ENCODE assay signal across 15 cellular contexts in genomic region chr9:99345451-99345850, GRCh38.
DNase-seq lines count a peak whose midpoint lies in the region; ATAC-seq, FAIRE-seq and TF ChIP-seq lines count a peak whose summit lies in the region.
"Had no signal": no experiment of that assay in that cellular context is flagged by ENCODE, and none has a peak within 500 bp of the region (broad histone marks: within the 10 kb centered on the region; RNA-seq: fewer than 3 reads in every experiment).

No MANE protein-coding gene starts in this region.

- H2AFZ ChIP-seq in PC-3 (ENCODE audit: low read length) = no peak overlapping the region
- H2AFZ ChIP-seq: GM23338 had no signal

- no peak overlapping the region for H3K9ac ChIP-seq in PC-3 (ENCODE audit: low read length)

- intact Hi-C loops in PC-3 (cut with micrococcal nuclease) = no loop called here
- intact Hi-C loops in activated T-helper 1 cell treated with anti-CD3 and anti-CD28 coated beads, Interleukin-12 subunit alpha, Interleukin-12 subunit beta, Interleukin-2, Interleukin-4 antibody, amounts not matched to agents 30 ng/mL and 10 ng/mL and 1 ng/mL, durations not matched to agents 14 hours and 24 hours and 36 hours (cut with micrococcal nuclease) = no loop called here

- POLR2A ChIA-PET in PC-3 (lab: Charles Lee; ENCODE audit: unreplicated experiment) = no interaction called here

- TF ChIP-seq CTCF in PC-3 (conservative IDR thresholded peaks at IDR 0.05; ENCODE audit: low read depth, low read length) = no peak
- TF ChIP-seq CTCF in bronchial epithelial cell (IDR thresholded peaks at IDR 0.05; ENCODE audit: insufficient read depth, low read length, severe bottlenecking) = no peak
- no peak for TF ChIP-seq CTCF in BE2C (IDR thresholded peaks at IDR 0.05; ENCODE audit: low read depth, low read length)

- H3K4me1 Mint-ChIP-seq in activated T-helper 1 cell treated with anti-CD3 and anti-CD28 coated beads, Interleukin-12 subunit alpha, Interleukin-12 subunit beta, Interleukin-2, Interleukin-4 antibody, amounts not matched to agents 30 ng/mL and 10 ng/mL and 1 ng/mL, durations not matched to agents 14 hours and 24 hours and 36 hours (ENCODE audit: low read depth) = no peaks in the 10 kb centered on the region
- H3K4me1 Mint-ChIP-seq: B cell; CD4-positive, alpha-beta memory T cell; GM23338 had no signal

- no peak for DNase-seq in PC-3
- peak; percentile 19 for DNase-seq in bronchial epithelial cell (ENCODE audit: low read depth)
- peak; percentile 67 for DNase-seq in fibroblast of peridontal ligament (ENCODE audit: extremely low read depth)
- DNase-seq in BE2C = no peak
- DNase-seq in stimulated activated CD4-positive, alpha-beta T cell treated with anti-CD3 and anti-CD28 coated beads, Interleukin-1b, Interleukin-23, amount 100 ng/mL, for 48 hours = no peak
- no peak for DNase-seq in activated T-cell treated with anti-CD3 and anti-CD28 coated beads for 4 hours
- no peak for DNase-seq in activated T-helper 1 cell treated with anti-CD3 and anti-CD28 coated beads, Interleukin-12 subunit alpha, Interleukin-12 subunit beta, Interleukin-2, Interleukin-4 antibody, amounts not matched to agents 30 ng/mL and 10 ng/mL and 1 ng/mL, durations not matched to agents 14 hours and 24 hours and 36 hours (ENCODE audit: low spot score)
- DNase-seq: CD4-positive, alpha-beta memory T cell; DMS79; H7 had no signal

- no peak; the same call in 1 of the 2 replicates for ATAC-seq in PC-3
- ATAC-seq: GM23338 had no signal

- no peak overlapping the region for H3K27ac Mint-ChIP-seq in activated T-helper 1 cell treated with anti-CD3 and anti-CD28 coated beads, Interleukin-12 subunit alpha, Interleukin-12 subunit beta, Interleukin-2, Interleukin-4 antibody, amounts not matched to agents 30 ng/mL and 10 ng/mL and 1 ng/mL, durations not matched to agents 14 hours and 24 hours and 36 hours
- H3K27ac Mint-ChIP-seq: B cell; CD4-positive, alpha-beta memory T cell; GM23338 had no signal

- no peaks in the 10 kb centered on the region for H3K79me2 ChIP-seq in PC-3 (ENCODE audit: low read length)

- no peaks in the 10 kb centered on the region for H3K9me3 ChIP-seq in PC-3 (ENCODE audit: low read length)
- no peaks in the 10 kb centered on the region for H3K9me3 ChIP-seq in BE2C

- H3K36me3 Mint-ChIP-seq in activated T-helper 1 cell treated with anti-CD3 and anti-CD28 coated beads, Interleukin-12 subunit alpha, Interleukin-12 subunit beta, Interleukin-2, Interleukin-4 antibody, amounts not matched to agents 30 ng/mL and 10 ng/mL and 1 ng/mL, durations not matched to agents 14 hours and 24 hours and 36 hours (ENCODE audit: low read depth) = no peaks in the 10 kb centered on the region
- H3K36me3 Mint-ChIP-seq: CD4-positive, alpha-beta memory T cell had no signal

- H3K27ac ChIP-seq in PC-3 (ENCODE audit: low read length) = peak overlapping the region; percentile 54
- H3K27ac ChIP-seq: C4-2B had no signal

- no peaks in the 10 kb centered on the region for H3K9me2 ChIP-seq in PC-3 (replicated peaks; ENCODE audit: low read length)

- H3K9me3 Mint-ChIP-seq in activated T-helper 1 cell treated with anti-CD3 and anti-CD28 coated beads, Interleukin-12 subunit alpha, Interleukin-12 subunit beta, Interleukin-2, Interleukin-4 antibody, amounts not matched to agents 30 ng/mL and 10 ng/mL and 1 ng/mL, durations not matched to agents 14 hours and 24 hours and 36 hours = no peaks in the 10 kb centered on the region
- H3K9me3 Mint-ChIP-seq: CD4-positive, alpha-beta memory T cell; GM23338 had no signal

- H3K4me1 ChIP-seq in PC-3 (ENCODE audit: insufficient read depth, low read length) (peaks cover 15% of the 10 kb centered on the region; the same call in 1 of the 2 replicates), BE2C (no peaks in the 10 kb centered on the region)

- no peak for FAIRE-seq in bronchial epithelial cell (lab: Jason Lieb, UNC)
- FAIRE-seq: A204.1, GM12891 had no signal

- no TSS peak for BruUV-seq in PC-3 (replicated peaks; lab: Mats Ljungman, UMichigan)

- H3K36me3 ChIP-seq in PC-3 (ENCODE audit: low read depth, low read length) = no peaks in the 10 kb centered on the region
- H3K36me3 ChIP-seq in bronchial epithelial cell (ENCODE audit: control insufficient read depth, insufficient read depth, low read length) = no peaks in the 10 kb centered on the region
- H3K36me3 ChIP-seq in BE2C = no peaks in the 10 kb centered on the region

- no peak overlapping the region for H3K4me3 Mint-ChIP-seq in activated T-helper 1 cell treated with anti-CD3 and anti-CD28 coated beads, Interleukin-12 subunit alpha, Interleukin-12 subunit beta, Interleukin-2, Interleukin-4 antibody, amounts not matched to agents 30 ng/mL and 10 ng/mL and 1 ng/mL, durations not matched to agents 14 hours and 24 hours and 36 hours
- H3K4me3 Mint-ChIP-seq: B cell; CD4-positive, alpha-beta memory T cell; GM23338 had no signal

- H3F3A ChIP-seq in PC-3 (ENCODE audit: low read length, unreplicated experiment) = no peaks in the 10 kb centered on the region

- H3K4me3 ChIP-seq in PC-3 (ENCODE audit: low read length) = no peak overlapping the region
- no peak overlapping the region for H3K4me3 ChIP-seq in bronchial epithelial cell (ENCODE audit: low read depth, low read length)
- no peak overlapping the region for H3K4me3 ChIP-seq in BE2C (ENCODE audit: low read depth, low read length)
- H3K4me3 ChIP-seq: GM23338 had no signal

- H3K27me3 Mint-ChIP-seq in activated T-helper 1 cell treated with anti-CD3 and anti-CD28 coated beads, Interleukin-12 subunit alpha, Interleukin-12 subunit beta, Interleukin-2, Interleukin-4 antibody, amounts not matched to agents 30 ng/mL and 10 ng/mL and 1 ng/mL, durations not matched to agents 14 hours and 24 hours and 36 hours (ENCODE audit: insufficient read depth) = peaks cover 9% of the 10 kb centered on the region

- no peaks in the 10 kb centered on the region for H4K20me1 ChIP-seq in PC-3 (ENCODE audit: low read length)

- H3K27me3 ChIP-seq in PC-3 (ENCODE audit: low read length) (no peaks in the 10 kb centered on the region), bronchial epithelial cell (ENCODE audit: control insufficient read depth, insufficient read depth, low read length) (no peaks in the 10 kb centered on the region), BE2C (no peaks in the 10 kb centered on the region)

- H3K4me2 ChIP-seq in PC-3 (ENCODE audit: low read length) = peak overlapping the region; percentile 26; the same call in 1 of the 2 replicates
- H3K4me2 ChIP-seq: GM23338 had no signal

- CTCF ChIA-PET in PC-3 (lab: Charles Lee) = interaction anchor here (0.8 kb wide), 1 partner anchor 155 kb away, joined by 3 read pairs; no protein-coding TSS in a partner anchor

Comparison
In these comparisons a context has a peak if more than half of its experiments do, and no peak if none do; other contexts are left out.
1. DNase-seq: peak in bronchial epithelial cell (single experiment) and fibroblast of peridontal ligament (single experiment); none in PC-3 (single experiment), BE2C (single experiment), stimulated activated CD4-positive, alpha-beta T cell treated with anti-CD3 and anti-CD28 coated beads, Interleukin-1b, Interleukin-23, amount 100 ng/mL, for 48 hours (single experiment), activated T-cell treated with anti-CD3 and anti-CD28 coated beads for 4 hours (single experiment) and activated T-helper 1 cell treated with anti-CD3 and anti-CD28 coated beads, Interleukin-12 subunit alpha, Interleukin-12 subunit beta, Interleukin-2, Interleukin-4 antibody, amounts not matched to agents 30 ng/mL and 10 ng/mL and 1 ng/mL, durations not matched to agents 14 hours and 24 hours and 36 hours (single experiment).